ENCODE assay signal across 1 cellular context in the genomic region with DNA sequence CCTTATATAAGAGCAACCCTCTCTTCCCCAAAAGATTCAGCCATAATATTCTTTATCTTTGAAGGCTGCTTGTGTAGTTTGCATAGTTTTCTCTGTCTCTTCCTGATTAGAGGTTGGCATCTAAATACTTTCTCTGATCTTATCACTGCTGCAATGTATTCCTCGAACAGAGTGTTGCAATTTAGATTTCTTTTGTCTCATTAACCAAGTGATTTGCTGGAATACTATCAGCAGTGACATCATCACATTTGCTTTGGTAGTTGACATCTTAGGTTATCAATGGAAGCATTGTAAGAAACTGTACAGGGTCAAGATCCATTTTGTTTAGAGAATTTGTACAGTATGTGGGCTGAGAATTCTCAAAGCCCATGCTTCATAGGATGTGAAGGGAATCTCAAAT.
TF ChIP-seq lines count a peak whose summit lies in the region.

No MANE protein-coding gene starts in this region.

TF ChIP-seq in IMR-90, 13 proteins besides CTCF, POLR2A, EP300 and RAD21 (continued from another document):
- TF ChIP-seq, protein P1, sequence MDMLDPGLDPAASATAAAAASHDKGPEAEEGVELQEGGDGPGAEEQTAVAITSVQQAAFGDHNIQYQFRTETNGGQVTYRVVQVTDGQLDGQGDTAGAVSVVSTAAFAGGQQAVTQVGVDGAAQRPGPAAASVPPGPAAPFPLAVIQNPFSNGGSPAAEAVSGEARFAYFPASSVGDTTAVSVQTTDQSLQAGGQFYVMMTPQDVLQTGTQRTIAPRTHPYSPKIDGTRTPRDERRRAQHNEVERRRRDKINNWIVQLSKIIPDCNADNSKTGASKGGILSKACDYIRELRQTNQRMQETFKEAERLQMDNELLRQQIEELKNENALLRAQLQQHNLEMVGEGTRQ (IDR thresholded peaks at IDR 0.05; ENCODE audit: low read depth, low read length), result no peak
- TF ChIP-seq BHLHE40 (IDR thresholded peaks at IDR 0.05; ENCODE audit: low read depth, low read length) (no peak), SMC3 (IDR thresholded peaks at IDR 0.05; ENCODE audit: low read depth, low read length) (no peak), NFE2L2 (IDR thresholded peaks at IDR 0.05; ENCODE audit: low read depth, low read length) (no peak), MAFK (IDR thresholded peaks at IDR 0.05; ENCODE audit: low read depth, low read length) (no peak), CEBPB (IDR thresholded peaks at IDR 0.05; ENCODE audit: low read depth, low read length) (no peak)
- TF ChIP-seq, protein P2, sequence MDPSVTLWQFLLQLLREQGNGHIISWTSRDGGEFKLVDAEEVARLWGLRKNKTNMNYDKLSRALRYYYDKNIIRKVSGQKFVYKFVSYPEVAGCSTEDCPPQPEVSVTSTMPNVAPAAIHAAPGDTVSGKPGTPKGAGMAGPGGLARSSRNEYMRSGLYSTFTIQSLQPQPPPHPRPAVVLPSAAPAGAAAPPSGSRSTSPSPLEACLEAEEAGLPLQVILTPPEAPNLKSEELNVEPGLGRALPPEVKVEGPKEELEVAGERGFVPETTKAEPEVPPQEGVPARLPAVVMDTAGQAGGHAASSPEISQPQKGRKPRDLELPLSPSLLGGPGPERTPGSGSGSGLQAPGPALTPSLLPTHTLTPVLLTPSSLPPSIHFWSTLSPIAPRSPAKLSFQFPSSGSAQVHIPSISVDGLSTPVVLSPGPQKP (IDR thresholded peaks at IDR 0.05; ENCODE audit: borderline replicate concordance, low read depth, low read length), result no peak
